In genomic region chr1:70205437-70206118, GRCh38 we compare ENCODE assay signal across 1 cellular context.
TF ChIP-seq lines count a peak whose summit lies in the region.

LRRC40 (minus strand) TSS chr1:70205579; CDS start chr1:70205540, 39 bp downstream.

TF ChIP-seq in HepG2, 621 proteins besides CTCF, POLR2A, EP300 and RAD21 (continued from another document and continues in another):
- TF ChIP-seq ZFAT (CRISPR knock-in tag; conservative IDR thresholded peaks at IDR 0.05), result no peak
- peak; percentile 81; the same call in 1 of the 2 replicates for TF ChIP-seq ZNF749 (CRISPR knock-in tag; IDR thresholded peaks at IDR 0.05; ENCODE audit: borderline replicate concordance)
- TF ChIP-seq ZNF704 (CRISPR knock-in tag; IDR thresholded peaks at IDR 0.05; ENCODE audit: borderline replicate concordance), result no peak
- no peak; the same call in 1 of the 2 replicates for TF ChIP-seq PATZ1 (CRISPR knock-in tag; IDR thresholded peaks at IDR 0.05)
- peak; percentile 65; the same call in 1 of the 2 replicates for TF ChIP-seq ZC3H13 (CRISPR knock-in tag; IDR thresholded peaks at IDR 0.05)
- TF ChIP-seq GPBP1L1 (CRISPR knock-in tag; IDR thresholded peaks at IDR 0.05), result no peak
- TF ChIP-seq HOXA7 (CRISPR knock-in tag; IDR thresholded peaks at IDR 0.05), result no peak
- peak; percentile 84 for TF ChIP-seq PAXIP1 (CRISPR knock-in tag; conservative IDR thresholded peaks at IDR 0.05)
- no peak for TF ChIP-seq MTERF4 (CRISPR knock-in tag; IDR thresholded peaks at IDR 0.05)
- TF ChIP-seq PRPF4 (IDR thresholded peaks at IDR 0.05; ENCODE audit: low read depth, low read length, poor library complexity, severe bottlenecking), result no peak
- no peak; the same call in 1 of the 2 replicates for TF ChIP-seq ZBTB7B (CRISPR knock-in tag; IDR thresholded peaks at IDR 0.05)
- peak; percentile 93; the same call in 1 of the 2 replicates for TF ChIP-seq ZFP91 (CRISPR knock-in tag; IDR thresholded peaks at IDR 0.05; ENCODE audit: borderline replicate concordance)
- peak; percentile 96 for TF ChIP-seq SNAPC2 (CRISPR knock-in tag; IDR thresholded peaks at IDR 0.05)
- TF ChIP-seq SOX6 (IDR thresholded peaks at IDR 0.05), result no peak
- peak; percentile 88 for TF ChIP-seq SOX6 (CRISPR knock-in tag; IDR thresholded peaks at IDR 0.05)
- no peak for TF ChIP-seq HNRNPUL1 (IDR thresholded peaks at IDR 0.05; ENCODE audit: low read depth, low read length)
- TF ChIP-seq ZNF30 (CRISPR knock-in tag; IDR thresholded peaks at IDR 0.05), result no peak
- no peak for TF ChIP-seq ZUFSP (CRISPR knock-in tag; IDR thresholded peaks at IDR 0.05; ENCODE audit: borderline replicate concordance)
- no peak for TF ChIP-seq ZNF841 (CRISPR knock-in tag; IDR thresholded peaks at IDR 0.05; ENCODE audit: borderline replicate concordance)
- TF ChIP-seq ZBTB14 (CRISPR knock-in tag; IDR thresholded peaks at IDR 0.05), result peak; percentile 100
- TF ChIP-seq BATF2 (CRISPR knock-in tag; IDR thresholded peaks at IDR 0.05), result no peak
- TF ChIP-seq ZNF558 (CRISPR knock-in tag; IDR thresholded peaks at IDR 0.05; ENCODE audit: borderline replicate concordance), result no peak; the same call in 1 of the 2 replicates
- TF ChIP-seq FOSL1 (CRISPR knock-in tag; IDR thresholded peaks at IDR 0.05; ENCODE audit: borderline replicate concordance), result no peak
- TF ChIP-seq ZNF317 (CRISPR knock-in tag; IDR thresholded peaks at IDR 0.05), result no peak
- no peak for TF ChIP-seq FOXA1 (IDR thresholded peaks at IDR 0.05)
- no peak for TF ChIP-seq FOXA1 (CRISPR knock-in tag; IDR thresholded peaks at IDR 0.05)
- TF ChIP-seq ZNF646 (CRISPR knock-in tag; IDR thresholded peaks at IDR 0.05), result no peak
- TF ChIP-seq NCOA5 (CRISPR knock-in tag; IDR thresholded peaks at IDR 0.05), result no peak
- TF ChIP-seq MLXIP (CRISPR knock-in tag; IDR thresholded peaks at IDR 0.05; ENCODE audit: borderline replicate concordance), result no peak
- TF ChIP-seq SP140L (CRISPR knock-in tag; IDR thresholded peaks at IDR 0.05; ENCODE audit: borderline replicate concordance), result no peak
